In the genomic region with DNA sequence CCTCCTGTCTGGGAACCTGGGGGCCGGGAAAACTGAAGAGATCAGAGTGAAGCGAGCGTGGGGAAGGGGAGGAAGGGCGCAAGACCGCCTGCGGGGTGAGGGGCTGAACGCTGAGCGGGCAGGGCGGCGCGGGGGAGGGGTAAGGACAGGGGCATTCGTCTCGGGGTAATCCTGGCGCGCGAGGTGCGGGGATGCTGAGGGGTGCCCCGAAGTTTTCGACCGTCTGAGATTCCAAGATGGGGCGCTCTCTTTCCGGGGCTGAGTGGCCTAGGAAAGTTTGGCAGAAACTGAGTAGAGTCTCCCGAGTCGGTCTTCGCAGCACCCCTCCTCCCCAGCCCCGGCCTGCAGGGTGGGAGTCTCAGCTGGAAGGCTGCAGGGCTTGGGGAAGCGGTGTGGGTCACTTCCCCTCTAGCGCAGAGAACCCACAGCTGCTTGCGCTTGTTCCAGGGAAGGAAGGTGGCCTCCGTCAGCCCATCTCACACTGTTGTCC, we compare ENCODE assay signal across 8 cellular contexts. TPM values are rescaled to one million over a fixed set of nuclear protein-coding genes. Genes with fewer than 3 reads are reported as not detected.
A peak's percentile ranks its signal among the peaks of the same experiment; 100 is the strongest.
DNase-seq lines count a peak whose midpoint lies in the region; ATAC-seq and TF ChIP-seq lines count a peak whose summit lies in the region.

No MANE protein-coding gene starts in this region.

- H3K4me3 ChIP-seq in HAP-1 (peak overlapping the region; percentile 61), esophagus (ENCODE audit: low read depth in 1 of 2, low read length in 2 of 2) (peak overlapping the region; percentile 49 to 57), osteoblast (ENCODE audit: insufficient read depth, low read length) (no peak overlapping the region)

- no peaks in the 10 kb centered on the region for H3K79me2 ChIP-seq in osteoblast (ENCODE audit: insufficient read depth, low read length)

- peaks cover 25% of the 10 kb centered on the region for H3K36me3 ChIP-seq in HAP-1 (replicated peaks)
- H3K36me3 ChIP-seq in esophagus (ENCODE audit: control insufficient read depth in 2 of 2, insufficient read depth in 2 of 2, low read length in 1 of 2) = peaks cover 0 to 9% of the 10 kb centered on the region in 2 donors
- H3K36me3 ChIP-seq in osteoblast (ENCODE audit: insufficient read depth, low read length) = peaks cover 20% of the 10 kb centered on the region

- no peak for TF ChIP-seq CTCF in osteoblast (IDR thresholded peaks at IDR 0.05; ENCODE audit: extremely low read depth, low read depth, low read length)

- no peaks in the 10 kb centered on the region for H3K9me3 ChIP-seq in HAP-1
- no peaks in the 10 kb centered on the region for H3K9me3 ChIP-seq in esophagus (ENCODE audit: control insufficient read depth in 2 of 2, insufficient read depth in 1 of 2, low read depth in 1 of 2, low read length in 1 of 2)
- no peaks in the 10 kb centered on the region for H3K9me3 ChIP-seq in osteoblast (ENCODE audit: low read depth, low read length)

- ATAC-seq in GM18517 (IDR thresholded peaks at IDR 0.05; ENCODE audit: unreplicated experiment) (no peak), GM21515 (IDR thresholded peaks at IDR 0.05; ENCODE audit: unreplicated experiment) (no peak)

- H3K4me1 ChIP-seq in HAP-1 (peaks cover 29% of the 10 kb centered on the region), esophagus (ENCODE audit: control insufficient read depth in 2 of 2, insufficient read depth in 2 of 2, low read length in 1 of 2) (peaks cover 9% of the 10 kb centered on the region in 2 donors), osteoblast (ENCODE audit: insufficient read depth, low read length) (peaks cover 26% of the 10 kb centered on the region)

- H2AFZ ChIP-seq in osteoblast (ENCODE audit: low read length) = no peak overlapping the region

- DNase-seq in HAP-1 (ENCODE audit: low spot score in 2 of 2) (peak in 1 of 2 experiments; percentile 50), RPMI8226 (peak; percentile 26), osteoblast (ENCODE audit: insufficient read length, low spot score, missing footprints) (peak; percentile 52), NCI-H1105 (lab: John Stamatoyannopoulos, UW) (no peak), ACHN (no peak)

- no peak overlapping the region for H3K27ac ChIP-seq in esophagus (ENCODE audit: low read depth in 2 of 2, low read length in 1 of 2)
- no peak overlapping the region for H3K27ac ChIP-seq in osteoblast (ENCODE audit: low read depth, low read length)

- H3K27me3 ChIP-seq in HAP-1 (ENCODE audit: low read depth) (no peaks in the 10 kb centered on the region), esophagus (ENCODE audit: control insufficient read depth in 1 of 2, insufficient read depth in 2 of 2, low read length in 2 of 2) (no peaks in the 10 kb centered on the region), osteoblast (ENCODE audit: insufficient read depth, low read length) (no peaks in the 10 kb centered on the region)

- no peak overlapping the region for H3K4me2 ChIP-seq in osteoblast (ENCODE audit: insufficient read depth, low read length)

- peaks cover 30% of the 10 kb centered on the region for H4K20me1 ChIP-seq in osteoblast (ENCODE audit: insufficient read depth, low read length)

- in situ Hi-C loops in HAP-1 (cut with MboI; ENCODE audit: low sequenced_read_pairs) = loop anchor here (25.0 kb wide), 1 partner anchor 952 kb away; the partner anchor contains the start of gene CPSF4L
- in situ Hi-C loops in ACHN (cut with HindIII; ENCODE audit: low pct_ligation_motif_present, low pct_unique_long_range_greater_than_20kb, low sequenced_read_pairs) = no loop called here

- WGBS in esophagus, 2 donors = 5 to 9% methylated on average over 30 of the region's 30 CpGs

RNA-seq across cellular contexts. Expression of gene TTYH2, which starts 0.6 kb away (rescaled TPM):
- polyA plus RNA-seq in esophagus = under 1 TPM; 0.67 to 0.82 TPM
- total RNA-seq in osteoblast = 1.2 and 1.4 TPM in 2 replicates

RNA-seq across cellular contexts. Expression of gene RPL38, which starts 10.5 kb away (rescaled TPM):
- 1,000 to 10,000 TPM; 1,223 to 1,349 TPM for polyA plus RNA-seq in esophagus
- 470 and 728 TPM in 2 replicates for total RNA-seq in osteoblast

Comparison
In these comparisons a context has a peak if more than half of its experiments do, and no peak if none do; other contexts are left out.
1. DNase-seq: peak in RPMI8226 (single experiment) and osteoblast (single experiment); none in NCI-H1105 (single experiment) and ACHN (single experiment).